ENCODE assay signal across 8 cellular contexts in genomic region chr19:12564016-12564664, GRCh38. TPM values are rescaled to one million over a fixed set of nuclear protein-coding genes. Genes with fewer than 3 reads are reported as not detected.
A peak's percentile ranks its signal among the peaks of the same experiment; 100 is the strongest.
DNase-seq lines count a peak whose midpoint lies in the region; ATAC-seq and TF ChIP-seq lines count a peak whose summit lies in the region.

No MANE protein-coding gene starts in this region.

- H3K4me1 ChIP-seq in upper lobe of right lung, result no peaks in the 10 kb centered on the region

- no peaks in the 10 kb centered on the region for H3K27me3 ChIP-seq in upper lobe of right lung

- no peaks in the 10 kb centered on the region for H3K9me3 Mint-ChIP-seq in activated naive CD8-positive, alpha-beta T cell treated with anti-CD3 and anti-CD28 coated beads, Interleukin-2, amount 10 ng/mL, durations not matched to agents 7 days and 5 days

- H3K4me1 Mint-ChIP-seq in activated naive CD8-positive, alpha-beta T cell treated with anti-CD3 and anti-CD28 coated beads, Interleukin-2, amount 10 ng/mL, durations not matched to agents 7 days and 5 days, result peaks cover 5% of the 10 kb centered on the region

- peak overlapping the region; percentile 41 for H3K4me3 Mint-ChIP-seq in activated naive CD8-positive, alpha-beta T cell treated with anti-CD3 and anti-CD28 coated beads, Interleukin-2, amount 10 ng/mL, durations not matched to agents 7 days and 5 days

- peak overlapping the region; percentile 5 for H3K27ac Mint-ChIP-seq in activated naive CD8-positive, alpha-beta T cell treated with anti-CD3 and anti-CD28 coated beads, Interleukin-2, amount 10 ng/mL, durations not matched to agents 7 days and 5 days

- intact Hi-C loops in Right ventricle myocardium superior (cut with DNase I) (no loop called here), posterior vena cava (cut with DNase I) (loop anchor here in 1 of 2 donors (5.0 kb wide), 1 partner anchor 108 kb away; no protein-coding TSS in a partner anchor), upper lobe of right lung (cut with DNase I) (loop anchor here (10.0 kb wide), 1 partner anchor 111 kb away; no protein-coding TSS in a partner anchor)

- ATAC-seq in activated naive CD8-positive, alpha-beta T cell treated with anti-CD3 and anti-CD28 coated beads, Interleukin-2, amount 10 ng/mL, durations not matched to agents 7 days and 5 days (ENCODE audit: low read depth), result peak; percentile 85
- peak; percentile 97 for ATAC-seq in Right ventricle myocardium superior (ENCODE audit: poor library complexity)
- peak; percentile 100 for ATAC-seq in upper lobe of right lung
- ATAC-seq in GM21528 (IDR thresholded peaks at IDR 0.05; ENCODE audit: low FRiP score, unreplicated experiment), result no peak

- H3K4me3 ChIP-seq in upper lobe of right lung, result no peak overlapping the region

- TF ChIP-seq CTCF in GM12872 (IDR thresholded peaks at IDR 0.05; ENCODE audit: insufficient read depth, low read depth, low read length), result peak; percentile 98
- TF ChIP-seq CTCF in upper lobe of right lung (IDR thresholded peaks at IDR 0.05), result peak; percentile 97

- no peak overlapping the region for H3K27ac ChIP-seq in upper lobe of right lung

- peaks cover 3% of the 10 kb centered on the region for H3K27me3 Mint-ChIP-seq in activated naive CD8-positive, alpha-beta T cell treated with anti-CD3 and anti-CD28 coated beads, Interleukin-2, amount 10 ng/mL, durations not matched to agents 7 days and 5 days

- no peaks in the 10 kb centered on the region for H3K36me3 Mint-ChIP-seq in activated naive CD8-positive, alpha-beta T cell treated with anti-CD3 and anti-CD28 coated beads, Interleukin-2, amount 10 ng/mL, durations not matched to agents 7 days and 5 days

- POLR2A ChIA-PET in activated naive CD8-positive, alpha-beta T cell treated with anti-CD3 and anti-CD28 coated beads, Interleukin-2, amount 10 ng/mL, durations not matched to agents 7 days and 5 days (lab: Charles Lee), result interaction anchor here (0.9 to 1.9 kb wide), 3 partner anchors 102 to 112 kb away, joined by 4 to 5 read pairs (median 4); partner anchors contain the start of genes MAN2B1 and WDR83

- no peaks in the 10 kb centered on the region for H3K36me3 ChIP-seq in upper lobe of right lung

- no peaks in the 10 kb centered on the region for H3K9me3 ChIP-seq in upper lobe of right lung

- peak; percentile 94 for DNase-seq in NCI-H146 treated with DMSO at 0.1 percent for 48 hours (lab: John Stamatoyannopoulos, UW; ENCODE audit: unreplicated experiment)
- DNase-seq in SW480 (ENCODE audit: low spot score), result peak; percentile 77
- peak; percentile 96 for DNase-seq in activated naive CD8-positive, alpha-beta T cell treated with anti-CD3 and anti-CD28 coated beads, Interleukin-2, amount 10 ng/mL, durations not matched to agents 7 days and 5 days
- peak; percentile 94 for DNase-seq in Right ventricle myocardium superior
- peak; percentile 97 for DNase-seq in posterior vena cava (ENCODE audit: low spot score)
- peak; percentile 93 for DNase-seq in upper lobe of right lung

RNA-seq across cellular contexts. Expression of gene ZNF564, which starts 12.9 kb away (rescaled TPM):
- 10 to 100 TPM; 18.1 to 19.0 TPM for total RNA-seq in activated naive CD8-positive, alpha-beta T cell treated with anti-CD3 and anti-CD28 coated beads, Interleukin-2, amount 10 ng/mL, durations not matched to agents 7 days and 5 days
- total RNA-seq in Right ventricle myocardium superior (9.9 TPM), posterior vena cava (10 to 100 TPM; 11.8 to 12.6 TPM), upper lobe of right lung (13.7 TPM)

RNA-seq across cellular contexts. Expression of gene ZNF490, which starts 46.5 kb away (rescaled TPM):
- total RNA-seq in activated naive CD8-positive, alpha-beta T cell treated with anti-CD3 and anti-CD28 coated beads, Interleukin-2, amount 10 ng/mL, durations not matched to agents 7 days and 5 days, result 10 to 100 TPM; 14.9 to 17.4 TPM
- total RNA-seq in Right ventricle myocardium superior (3.9 TPM), posterior vena cava (1 to 10 TPM; 5.4 to 6.3 TPM), upper lobe of right lung (12.2 TPM)

RNA-seq across cellular contexts. Expression of gene ZNF791, which starts 46.6 kb away (rescaled TPM):
- 10 to 100 TPM; 37.1 to 42.7 TPM for total RNA-seq in activated naive CD8-positive, alpha-beta T cell treated with anti-CD3 and anti-CD28 coated beads, Interleukin-2, amount 10 ng/mL, durations not matched to agents 7 days and 5 days
- 14.5 TPM for total RNA-seq in Right ventricle myocardium superior
- 10 to 100 TPM; 26.8 to 28.5 TPM for total RNA-seq in posterior vena cava
- total RNA-seq in upper lobe of right lung, result 29.7 TPM
